12 cellular contexts compared by ENCODE assay signal in the genomic region with DNA sequence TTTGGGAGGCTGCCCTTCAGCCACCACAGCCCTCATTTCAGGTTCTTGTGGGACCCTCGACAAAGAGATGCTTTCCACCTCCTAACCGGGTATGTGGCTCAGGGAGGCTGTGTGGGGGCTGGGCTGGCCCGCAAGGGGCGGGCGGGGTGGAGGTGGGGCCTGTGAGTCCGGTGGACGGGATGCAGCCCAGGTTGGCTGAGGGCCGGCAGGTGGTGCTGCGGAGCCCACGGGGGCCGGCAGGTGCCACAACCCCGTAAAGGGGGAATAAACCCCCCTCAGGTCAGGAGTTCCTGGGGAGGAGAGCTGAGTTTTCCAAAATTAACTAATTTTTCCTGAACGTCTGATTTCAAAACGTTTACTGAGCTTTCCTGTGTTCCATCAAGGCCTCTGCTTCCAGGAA. TPM values are rescaled to one million over a fixed set of nuclear protein-coding genes. Genes with fewer than 3 reads are reported as not detected.
A peak's percentile ranks its signal among the peaks of the same experiment; 100 is the strongest.
DNase-seq lines count a peak whose midpoint lies in the region; ATAC-seq and TF ChIP-seq lines count a peak whose summit lies in the region.
"Had no signal": no experiment of that assay in that cellular context is flagged by ENCODE, and none has a peak within 500 bp of the region (broad histone marks: within the 10 kb centered on the region; RNA-seq: fewer than 3 reads in every experiment).

No MANE protein-coding gene starts in this region.

- intact Hi-C loops in activated CD8-positive, alpha-beta T cell treated with anti-CD3 and anti-CD28 coated beads for 36 hours (cut with micrococcal nuclease) = no loop called here

- no peaks in the 10 kb centered on the region for H4K20me1 ChIP-seq in Loucy (ENCODE audit: insufficient read depth, low read length, poor library complexity, severe bottlenecking)
- H4K20me1 ChIP-seq in smooth muscle cell (ENCODE audit: low read depth) = no peaks in the 10 kb centered on the region

- no peaks in the 10 kb centered on the region for H3F3A ChIP-seq in Loucy (ENCODE audit: low read depth)
- no peaks in the 10 kb centered on the region for H3F3A ChIP-seq in smooth muscle cell (ENCODE audit: low read depth)

- H3K9me3 Mint-ChIP-seq in activated CD8-positive, alpha-beta T cell treated with anti-CD3 and anti-CD28 coated beads for 36 hours = no peaks in the 10 kb centered on the region
- H3K9me3 Mint-ChIP-seq in activated CD8-positive, alpha-beta T cell treated with anti-CD3 and anti-CD28 coated beads, Interleukin-2, amount 10 ng/mL, durations not matched to agents 7 days and 5 days (ENCODE audit: insufficient read depth) = no peaks in the 10 kb centered on the region
- no peaks in the 10 kb centered on the region for H3K9me3 Mint-ChIP-seq in endodermal cell

- no peaks in the 10 kb centered on the region for H3K36me3 Mint-ChIP-seq in activated CD8-positive, alpha-beta T cell treated with anti-CD3 and anti-CD28 coated beads for 36 hours (ENCODE audit: low read depth)
- H3K36me3 Mint-ChIP-seq in activated CD8-positive, alpha-beta T cell treated with anti-CD3 and anti-CD28 coated beads, Interleukin-2, amount 10 ng/mL, durations not matched to agents 7 days and 5 days (ENCODE audit: low read depth) = no peaks in the 10 kb centered on the region
- H3K36me3 Mint-ChIP-seq in endodermal cell (ENCODE audit: low read depth) = no peaks in the 10 kb centered on the region
- H3K36me3 Mint-ChIP-seq: activated CD8-positive, alpha-beta memory T cell treated with anti-CD3 and anti-CD28 coated beads, Interleukin-2, amount 10 ng/mL, durations not matched to agents 7 days and 5 days; CD4-positive, alpha-beta memory T cell had no signal

- H3K9me2 ChIP-seq in Loucy (replicated peaks; ENCODE audit: low read depth, low read length) = no peaks in the 10 kb centered on the region

- no peaks in the 10 kb centered on the region for H3K27me3 ChIP-seq in Loucy (ENCODE audit: insufficient read depth, low read length, poor library complexity, severe bottlenecking)
- no peaks in the 10 kb centered on the region for H3K27me3 ChIP-seq in endodermal cell (ENCODE audit: control insufficient read depth, insufficient read depth, low read length, poor library complexity, severe bottlenecking)
- no peaks in the 10 kb centered on the region for H3K27me3 ChIP-seq in smooth muscle cell (ENCODE audit: low read depth)

- POLR2A ChIA-PET in activated CD8-positive, alpha-beta T cell treated with anti-CD3 and anti-CD28 coated beads for 36 hours (lab: Charles Lee) = no interaction called here
- POLR2A ChIA-PET in activated CD8-positive, alpha-beta T cell treated with anti-CD3 and anti-CD28 coated beads, Interleukin-2, amount 10 ng/mL, durations not matched to agents 7 days and 5 days (lab: Charles Lee) = no interaction called here

- H3K4me3 Mint-ChIP-seq in activated CD8-positive, alpha-beta T cell treated with anti-CD3 and anti-CD28 coated beads for 36 hours = no peak overlapping the region
- no peak overlapping the region for H3K4me3 Mint-ChIP-seq in activated CD8-positive, alpha-beta T cell treated with anti-CD3 and anti-CD28 coated beads, Interleukin-2, amount 10 ng/mL, durations not matched to agents 7 days and 5 days
- H3K4me3 Mint-ChIP-seq in endodermal cell = no peak overlapping the region
- H3K4me3 Mint-ChIP-seq: activated CD8-positive, alpha-beta memory T cell treated with anti-CD3 and anti-CD28 coated beads, Interleukin-2, amount 10 ng/mL, durations not matched to agents 7 days and 5 days; CD4-positive, alpha-beta memory T cell had no signal

- H3K27me3 Mint-ChIP-seq in activated CD8-positive, alpha-beta T cell treated with anti-CD3 and anti-CD28 coated beads for 36 hours = no peaks in the 10 kb centered on the region
- no peaks in the 10 kb centered on the region for H3K27me3 Mint-ChIP-seq in activated CD8-positive, alpha-beta T cell treated with anti-CD3 and anti-CD28 coated beads, Interleukin-2, amount 10 ng/mL, durations not matched to agents 7 days and 5 days (ENCODE audit: low read depth)
- no peaks in the 10 kb centered on the region for H3K27me3 Mint-ChIP-seq in endodermal cell (ENCODE audit: insufficient read depth)
- H3K27me3 Mint-ChIP-seq: activated CD8-positive, alpha-beta memory T cell treated with anti-CD3 and anti-CD28 coated beads, Interleukin-2, amount 10 ng/mL, durations not matched to agents 7 days and 5 days; CD4-positive, alpha-beta memory T cell had no signal

- H2AFZ ChIP-seq in Loucy (ENCODE audit: low read length) (no peak overlapping the region), smooth muscle cell (ENCODE audit: low read depth) (no peak overlapping the region)

- H3K79me2 ChIP-seq in Loucy (ENCODE audit: insufficient read depth, low read length) (no peaks in the 10 kb centered on the region), smooth muscle cell (ENCODE audit: low read depth) (no peaks in the 10 kb centered on the region)

- TF ChIP-seq CTCF in activated CD8-positive, alpha-beta T cell treated with anti-CD3 and anti-CD28 coated beads for 36 hours (IDR thresholded peaks at IDR 0.05) = no peak
- TF ChIP-seq CTCF in Loucy (conservative IDR thresholded peaks at IDR 0.05; ENCODE audit: low read length) (peak; percentile 42; the same call in 1 of the 2 replicates), endodermal cell (conservative IDR thresholded peaks at IDR 0.05) (peak; percentile 89), smooth muscle cell (IDR thresholded peaks at IDR 0.05; ENCODE audit: borderline replicate concordance, insufficient read depth, poor library complexity, severe bottlenecking) (peak; percentile 42)

- H3K27ac Mint-ChIP-seq in activated CD8-positive, alpha-beta T cell treated with anti-CD3 and anti-CD28 coated beads for 36 hours = no peak overlapping the region
- H3K27ac Mint-ChIP-seq in activated CD8-positive, alpha-beta T cell treated with anti-CD3 and anti-CD28 coated beads, Interleukin-2, amount 10 ng/mL, durations not matched to agents 7 days and 5 days = no peak overlapping the region
- H3K27ac Mint-ChIP-seq in endodermal cell = no peak overlapping the region
- H3K27ac Mint-ChIP-seq: activated CD8-positive, alpha-beta memory T cell treated with anti-CD3 and anti-CD28 coated beads, Interleukin-2, amount 10 ng/mL, durations not matched to agents 7 days and 5 days; CD4-positive, alpha-beta memory T cell had no signal

- H3K4me2 ChIP-seq in Loucy (ENCODE audit: low read depth, low read length, poor library complexity, severe bottlenecking) (no peak overlapping the region), smooth muscle cell (no peak overlapping the region)

- H3K4me1 Mint-ChIP-seq in activated CD8-positive, alpha-beta T cell treated with anti-CD3 and anti-CD28 coated beads for 36 hours (ENCODE audit: low read depth) = no peaks in the 10 kb centered on the region
- peaks cover 3% of the 10 kb centered on the region for H3K4me1 Mint-ChIP-seq in activated CD8-positive, alpha-beta T cell treated with anti-CD3 and anti-CD28 coated beads, Interleukin-2, amount 10 ng/mL, durations not matched to agents 7 days and 5 days (ENCODE audit: low read depth)
- no peaks in the 10 kb centered on the region for H3K4me1 Mint-ChIP-seq in endodermal cell
- H3K4me1 Mint-ChIP-seq: activated CD8-positive, alpha-beta memory T cell treated with anti-CD3 and anti-CD28 coated beads, Interleukin-2, amount 10 ng/mL, durations not matched to agents 7 days and 5 days; CD4-positive, alpha-beta memory T cell had no signal

- H3K27ac ChIP-seq in endodermal cell (ENCODE audit: low read depth, low read length) = no peak overlapping the region
- no peak overlapping the region for H3K27ac ChIP-seq in smooth muscle cell (ENCODE audit: low read depth)
- H3K27ac ChIP-seq: HL-60 had no signal

- peak; percentile 49 for DNase-seq in activated CD8-positive, alpha-beta T cell treated with anti-CD3 and anti-CD28 coated beads for 36 hours
- no peak for DNase-seq in activated CD8-positive, alpha-beta T cell treated with anti-CD3 and anti-CD28 coated beads, Interleukin-2, amount 10 ng/mL, durations not matched to agents 7 days and 5 days
- peak; percentile 92 for DNase-seq in endodermal cell
- no peak for DNase-seq in smooth muscle cell (lab: John Stamatoyannopoulos, UW; ENCODE audit: unreplicated experiment)
- DNase-seq in erythroblast (lab: John Stamatoyannopoulos, UW) = no peak
- DNase-seq: activated CD8-positive, alpha-beta memory T cell treated with anti-CD3 and anti-CD28 coated beads, Interleukin-2, amount 10 ng/mL, durations not matched to agents 7 days and 5 days; CD4-positive, alpha-beta memory T cell; PC-3 had no signal

- H3K9me3 ChIP-seq in Loucy (ENCODE audit: insufficient read depth, low read depth, low read length) (no peaks in the 10 kb centered on the region), endodermal cell (ENCODE audit: control insufficient read depth, low read length) (no peaks in the 10 kb centered on the region), smooth muscle cell (replicated peaks; ENCODE audit: low read depth) (no peaks in the 10 kb centered on the region)

- H3K4me3 ChIP-seq in Loucy (ENCODE audit: low read length, poor library complexity, severe bottlenecking) (no peak overlapping the region), endodermal cell (ENCODE audit: low read length) (no peak overlapping the region), smooth muscle cell (no peak overlapping the region)

- H3K36me3 ChIP-seq in Loucy (ENCODE audit: insufficient read depth, low read length) (no peaks in the 10 kb centered on the region), endodermal cell (ENCODE audit: control insufficient read depth, insufficient read depth, low read length) (no peaks in the 10 kb centered on the region), smooth muscle cell (ENCODE audit: low read depth) (no peaks in the 10 kb centered on the region)

- H3K4me1 ChIP-seq in Loucy (ENCODE audit: insufficient read depth, low read length, poor library complexity, severe bottlenecking) (no peaks in the 10 kb centered on the region), endodermal cell (ENCODE audit: control insufficient read depth, insufficient read depth, low read length) (no peaks in the 10 kb centered on the region), smooth muscle cell (ENCODE audit: low read depth) (no peaks in the 10 kb centered on the region)

- H3K9ac ChIP-seq in Loucy (ENCODE audit: low read depth, low read length, poor library complexity, severe bottlenecking) (no peak overlapping the region), endodermal cell (ENCODE audit: extremely low read depth, low read length, poor library complexity, severe bottlenecking) (no peak overlapping the region), smooth muscle cell (ENCODE audit: low read depth) (no peak overlapping the region)

- peak; percentile 29 for ATAC-seq in activated CD8-positive, alpha-beta T cell treated with anti-CD3 and anti-CD28 coated beads for 36 hours
- ATAC-seq in activated CD8-positive, alpha-beta T cell treated with anti-CD3 and anti-CD28 coated beads, Interleukin-2, amount 10 ng/mL, durations not matched to agents 7 days and 5 days = no peak
- ATAC-seq in HG03280 (IDR thresholded peaks at IDR 0.05; ENCODE audit: unreplicated experiment) (no peak), GM21576 (IDR thresholded peaks at IDR 0.05; ENCODE audit: unreplicated experiment) (no peak)
- ATAC-seq: activated CD8-positive, alpha-beta memory T cell treated with anti-CD3 and anti-CD28 coated beads, Interleukin-2, amount 10 ng/mL, durations not matched to agents 7 days and 5 days; PC-3 had no signal

- no peak for TF ChIP-seq POLR2A in erythroblast (IDR thresholded peaks at IDR 0.05; ENCODE audit: low read length)

- WGBS in endodermal cell (ENCODE audit: insufficient coverage in 1 of 2, insufficient read length in 1 of 2), 2 experiments = 8 to 14% methylated on average over 4 to 14 of the region's 14 CpGs
- WGBS in smooth muscle cell (ENCODE audit: low lambda C conversion rate) = 8% methylated on average over 13 of the region's 14 CpGs

- CTCF ChIA-PET in activated CD8-positive, alpha-beta T cell treated with anti-CD3 and anti-CD28 coated beads for 36 hours (lab: Charles Lee) = interaction anchor here (0.6 to 3.0 kb wide), 5 partner anchors 9 to 42 kb away, joined by 3 to 20 read pairs (median 3); no protein-coding TSS in a partner anchor
- CTCF ChIA-PET in activated CD8-positive, alpha-beta T cell treated with anti-CD3 and anti-CD28 coated beads, Interleukin-2, amount 10 ng/mL, durations not matched to agents 7 days and 5 days (lab: Charles Lee) = interaction anchor here (1.3 to 1.8 kb wide), 2 partner anchors 30 to 39 kb away, joined by 3 to 6 read pairs; a partner anchor contains a TSS

RNA-seq across cellular contexts. Expression of a gene that starts 4.9 kb away (rescaled TPM):
- total RNA-seq in activated CD8-positive, alpha-beta T cell treated with anti-CD3 and anti-CD28 coated beads for 36 hours = 10 to 100 TPM; 21.3 to 25.0 TPM
- total RNA-seq in activated CD8-positive, alpha-beta T cell treated with anti-CD3 and anti-CD28 coated beads, Interleukin-2, amount 10 ng/mL, durations not matched to agents 7 days and 5 days = 10 to 100 TPM; 24.9 to 32.4 TPM
- total RNA-seq in endodermal cell (10 to 100 TPM; 41.4 to 43.3 TPM), smooth muscle cell (19.7 and 33.5 TPM in 2 replicates)
- polyA plus RNA-seq in endodermal cell (2013, experiment 1 of 2) = 45.0 TPM
- 37.8 TPM for polyA plus RNA-seq in endodermal cell (2013, experiment 2 of 2)
- 35.6 and 39.6 TPM in 2 replicates for polyA plus RNA-seq in smooth muscle cell

RNA-seq across cellular contexts. Expression of a gene that starts 14.8 kb away (rescaled TPM):
- not detected for total RNA-seq in activated CD8-positive, alpha-beta T cell treated with anti-CD3 and anti-CD28 coated beads for 36 hours
- not detected for total RNA-seq in activated CD8-positive, alpha-beta T cell treated with anti-CD3 and anti-CD28 coated beads, Interleukin-2, amount 10 ng/mL, durations not matched to agents 7 days and 5 days
- under 1 TPM; 0.42 to 0.86 TPM for total RNA-seq in endodermal cell
- 0.21 TPM for polyA plus RNA-seq in endodermal cell (2013, experiment 1 of 2)
- polyA plus RNA-seq in endodermal cell (2013, experiment 2 of 2) = 0.25 TPM
- 0.18 and 3.7 TPM in 2 replicates for total RNA-seq in smooth muscle cell
- polyA plus RNA-seq in smooth muscle cell = 0.26 and 1.2 TPM in 2 replicates
- total RNA-seq: activated CD8-positive, alpha-beta memory T cell treated with anti-CD3 and anti-CD28 coated beads, Interleukin-2, amount 10 ng/mL, durations not matched to agents 7 days and 5 days; CD4-positive, alpha-beta memory T cell had no signal
- polyA plus RNA-seq: CD4-positive, alpha-beta memory T cell had no signal

RNA-seq across cellular contexts. Expression of a gene that starts 18.8 kb away (rescaled TPM):
- 10 to 100 TPM; 28.8 to 32.6 TPM for total RNA-seq in activated CD8-positive, alpha-beta T cell treated with anti-CD3 and anti-CD28 coated beads for 36 hours
- total RNA-seq in activated CD8-positive, alpha-beta T cell treated with anti-CD3 and anti-CD28 coated beads, Interleukin-2, amount 10 ng/mL, durations not matched to agents 7 days and 5 days = 10 to 100 TPM in 1 of 2 experiments, 1 to 10 TPM in 1; 8.4 to 11.2 TPM
- total RNA-seq in endodermal cell = 10 to 100 TPM in 1 of 2 donors, 1 to 10 TPM in 1; 8.9 to 11.4 TPM
- polyA plus RNA-seq in endodermal cell (2013, experiment 1 of 2) = 7.5 TPM
- 6.2 TPM for polyA plus RNA-seq in endodermal cell (2013, experiment 2 of 2)
- total RNA-seq in smooth muscle cell = 3.2 and 15.4 TPM in 2 replicates
- polyA plus RNA-seq in smooth muscle cell = 23.1 and 24.6 TPM in 2 replicates

RNA-seq across cellular contexts. Expression of a gene that starts 19.5 kb away (rescaled TPM):
- total RNA-seq in activated CD8-positive, alpha-beta T cell treated with anti-CD3 and anti-CD28 coated beads for 36 hours = 1 to 10 TPM; 4.6 to 5.7 TPM
- total RNA-seq in activated CD8-positive, alpha-beta T cell treated with anti-CD3 and anti-CD28 coated beads, Interleukin-2, amount 10 ng/mL, durations not matched to agents 7 days and 5 days = 1 to 10 TPM; 3.9 TPM
- total RNA-seq in endodermal cell (1 to 10 TPM; 6.5 to 8.1 TPM), smooth muscle cell (2.8 TPM in 1 of 2 replicates, not detected in the other)
- 3.7 TPM for polyA plus RNA-seq in endodermal cell (2013, experiment 1 of 2)
- polyA plus RNA-seq in endodermal cell (2013, experiment 2 of 2) = 3.1 TPM
- polyA plus RNA-seq in smooth muscle cell = 3.4 and 4.7 TPM in 2 replicates
- polyA plus RNA-seq: CD4-positive, alpha-beta memory T cell had no signal

RNA-seq across cellular contexts. Expression of a gene that starts 24.8 kb away (rescaled TPM):
- total RNA-seq in activated CD8-positive, alpha-beta T cell treated with anti-CD3 and anti-CD28 coated beads for 36 hours = 10 to 100 TPM; 34.3 to 38.4 TPM
- total RNA-seq in activated CD8-positive, alpha-beta T cell treated with anti-CD3 and anti-CD28 coated beads, Interleukin-2, amount 10 ng/mL, durations not matched to agents 7 days and 5 days = 10 to 100 TPM; 12.3 to 14.2 TPM
- total RNA-seq in endodermal cell = 10 to 100 TPM; 36.9 to 40.6 TPM
- polyA plus RNA-seq in endodermal cell (2013, experiment 1 of 2) = 19.4 TPM
- polyA plus RNA-seq in endodermal cell (2013, experiment 2 of 2) = 22.1 TPM
- 11.9 and 15.6 TPM in 2 replicates for total RNA-seq in smooth muscle cell
- polyA plus RNA-seq in smooth muscle cell = 39.8 and 40.9 TPM in 2 replicates

Comparison
In these comparisons a context has a peak if more than half of its experiments do, and no peak if none do; other contexts are left out.
1. DNase-seq: peak in activated CD8-positive, alpha-beta T cell treated with anti-CD3 and anti-CD28 coated beads for 36 hours (single experiment) and endodermal cell (single experiment); none in activated CD8-positive, alpha-beta T cell treated with anti-CD3 and anti-CD28 coated beads, Interleukin-2, amount 10 ng/mL, durations not matched to agents 7 days and 5 days (single experiment), smooth muscle cell (single experiment) and erythroblast (0 of 2).